Comparison of ENCODE assay signal across 10 cellular contexts in the genomic region with DNA sequence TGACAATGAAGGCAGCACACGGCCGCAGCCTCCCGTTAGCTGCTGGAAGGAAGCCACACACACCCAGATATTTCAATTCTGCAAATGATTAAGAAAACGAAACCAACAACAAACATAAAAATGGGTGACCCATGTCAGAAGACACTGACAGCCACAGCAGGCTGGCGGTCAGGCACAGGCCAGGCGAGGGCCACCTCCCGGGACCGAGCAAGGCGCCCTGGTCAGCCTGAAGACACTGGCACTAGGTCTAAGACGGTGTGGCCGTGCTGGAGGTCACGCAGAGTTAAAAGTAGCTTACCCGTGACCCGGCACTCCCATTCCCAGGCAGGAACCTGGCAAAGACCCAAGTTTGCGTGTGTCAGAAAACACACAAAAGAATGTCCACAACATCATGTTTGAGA.
A peak's percentile ranks its signal among the peaks of the same experiment; 100 is the strongest.
DNase-seq lines count a peak whose midpoint lies in the region; ATAC-seq and TF ChIP-seq lines count a peak whose summit lies in the region.
"Had no signal": no experiment of that assay in that cellular context is flagged by ENCODE, and none has a peak within 500 bp of the region (broad histone marks: within the 10 kb centered on the region; RNA-seq: fewer than 3 reads in every experiment).

No MANE protein-coding gene starts in this region.

- TF ChIP-seq POLR2A in sigmoid colon (IDR thresholded peaks at IDR 0.05), result no peak

- peak; percentile 46 for DNase-seq in GM19238 (ENCODE audit: insufficient read length, low spot score)
- DNase-seq in fibroblast of villous mesenchyme (ENCODE audit: low read depth), result peak; percentile 87
- peak; percentile 82 for DNase-seq in sigmoid colon
- no peak for DNase-seq in AG08396 (ENCODE audit: low spot score)
- no peak for DNase-seq in retina
- no peak for DNase-seq in GM19240 (ENCODE audit: insufficient read length, low spot score)

- H3K27me3 ChIP-seq in sigmoid colon, result no peaks in the 10 kb centered on the region

- 10 to 48% methylated on average over 15 of the region's 15 CpGs for WGBS in sigmoid colon, 2 donors

- peak overlapping the region; percentile 48 for H3K4me3 ChIP-seq in fibroblast of villous mesenchyme (ENCODE audit: low read depth, low read length)
- peak overlapping the region; percentile 0 to 40 (median 14) for H3K4me3 ChIP-seq in sigmoid colon

- H3K36me3 ChIP-seq in sigmoid colon, result no peaks in the 10 kb centered on the region

- intact Hi-C loops in sigmoid colon (cut with DNase I), result no loop called here

- ATAC-seq in HG02571 (IDR thresholded peaks at IDR 0.05; ENCODE audit: unreplicated experiment), result no peak

- peak in 1 of 4 donors; percentile 8 for TF ChIP-seq EP300 in sigmoid colon (IDR thresholded peaks at IDR 0.05)

- no peaks in the 10 kb centered on the region for H3K9me3 ChIP-seq in sigmoid colon

- TF ChIP-seq CTCF in VCaP (conservative IDR thresholded peaks at IDR 0.05) (no peak), fibroblast of villous mesenchyme (IDR thresholded peaks at IDR 0.05; ENCODE audit: insufficient read depth, low read depth, low read length) (no peak), sigmoid colon (IDR thresholded peaks at IDR 0.05) (no peak)

- H3K27ac ChIP-seq in VCaP, result peak overlapping the region; percentile 83
- H3K27ac ChIP-seq in sigmoid colon, result peak overlapping the region; percentile 77 to 97 (median 96)
- H3K27ac ChIP-seq: epithelial cell of prostate, HL-60 had no signal

- peaks cover 0 to 84% (median 67%) of the 10 kb centered on the region in 4 donors for H3K4me1 ChIP-seq in sigmoid colon

Comparison
In these comparisons a context has a peak if more than half of its experiments do, and no peak if none do; other contexts are left out.
1. DNase-seq: peak in GM19238 (single experiment), fibroblast of villous mesenchyme (single experiment) and sigmoid colon (single experiment); none in AG08396 (single experiment), retina (single experiment) and GM19240 (single experiment).